In the genomic region with DNA sequence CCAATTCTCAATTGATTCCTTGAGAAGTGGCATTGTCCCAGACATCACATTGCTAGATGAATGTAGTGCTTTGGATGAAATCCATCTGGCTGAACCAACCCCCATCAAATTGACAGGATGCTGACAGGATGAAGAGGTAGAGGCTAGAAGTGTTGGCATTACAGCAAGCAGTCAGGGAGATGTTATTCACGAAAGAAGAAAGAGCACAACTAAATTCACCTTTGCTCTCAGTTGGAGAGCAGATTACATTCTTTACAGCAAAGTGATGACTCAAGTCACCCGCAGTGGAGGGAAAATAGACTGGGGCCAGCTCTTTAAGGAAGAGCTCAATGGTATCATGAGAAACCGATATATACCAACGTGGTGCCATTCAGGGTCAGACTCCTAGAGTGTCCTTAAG, we compare ENCODE assay signal across 21 cellular contexts.
A peak's percentile ranks its signal among the peaks of the same experiment; 100 is the strongest.
DNase-seq lines count a peak whose midpoint lies in the region; ATAC-seq, FAIRE-seq and TF ChIP-seq lines count a peak whose summit lies in the region.
"Had no signal": no experiment of that assay in that cellular context is flagged by ENCODE, and none has a peak within 500 bp of the region (broad histone marks: within the 10 kb centered on the region; RNA-seq: fewer than 3 reads in every experiment).

No MANE protein-coding gene starts in this region.

- DNase-seq in A172 (ENCODE audit: low spot score) (peak; percentile 26), HCT116 (ENCODE audit: low read depth, low spot score) (no peak), bronchial epithelial cell (ENCODE audit: low read depth) (peak; percentile 17), iPS DF 19.7 (ENCODE audit: low read depth, low spot score) (peak; percentile 3), type B pancreatic cell (ENCODE audit: extremely low spot score, unreplicated experiment) (no peak), GM03348 (ENCODE audit: low spot score) (no peak), NCI-H1092 (lab: John Stamatoyannopoulos, UW) (no peak)
- DNase-seq in activated CD4-positive, alpha-beta T cell treated with anti-CD3 and anti-CD28 coated beads for 48 hours = no peak
- DNase-seq: activated CD4-positive, alpha-beta T cell treated with anti-CD3 and anti-CD28 coated beads, Interleukin-2, amount 50 U/mL, for 48 hours; activated naive CD4-positive, alpha-beta T cell treated with anti-CD3 and anti-CD28 coated beads for 36 hours; activated T-cell treated with anti-CD3 and anti-CD28 coated beads, Interleukin-2, amount 50 U/mL, for 1 hour; left lung; MM.1S; NCI-H187 treated with DMSO at 0.1 percent for 48 hours; NCI-H526; posterior cingulate gyrus; stimulated activated CD4-positive, alpha-beta T cell treated with anti-CD3 and anti-CD28 coated beads, Interleukin-4, amount 100 ng/mL, for 4 hours; stimulated activated CD8-positive, alpha-beta memory T cell treated with anti-CD3 and anti-CD28 coated beads, Interleukin-4, amount 100 ng/mL, for 48 hours had no signal

- no peaks in the 10 kb centered on the region for H3K4me1 Mint-ChIP-seq in type B pancreatic cell (ENCODE audit: unreplicated experiment)

- peaks cover 9 to 17% of the 10 kb centered on the region in 2 experiments; a peak in 3 of 4 replicates for H3K4me1 ChIP-seq in HCT116 (ENCODE audit: control insufficient read depth in 1 of 2, insufficient read depth in 2 of 2, low read length in 2 of 2)
- H3K4me1 ChIP-seq: breast epithelium, left lung had no signal

- TF ChIP-seq CTCF in HCT116 (IDR thresholded peaks at IDR 0.05 in 2 of 3, conservative IDR thresholded peaks at IDR 0.05 in 1 of 3; ENCODE audit: borderline replicate concordance in 1 of 3, insufficient read depth in 1 of 3, low read depth in 2 of 3, low read length in 2 of 3) (no peak), bronchial epithelial cell (IDR thresholded peaks at IDR 0.05; ENCODE audit: insufficient read depth, low read length, severe bottlenecking) (no peak), type B pancreatic cell (conservative IDR thresholded peaks at IDR 0.05) (no peak)

- no peaks in the 10 kb centered on the region for H3K27me3 ChIP-seq in HCT116 (ENCODE audit: insufficient read depth, low read length)
- no peaks in the 10 kb centered on the region for H3K27me3 ChIP-seq in bronchial epithelial cell (ENCODE audit: control insufficient read depth, insufficient read depth, low read length)
- H3K27me3 ChIP-seq: breast epithelium had no signal

- no peaks in the 10 kb centered on the region for H3K79me2 ChIP-seq in HCT116 (ENCODE audit: insufficient read depth, low read length)

- no peaks in the 10 kb centered on the region for H3K9me3 ChIP-seq in HCT116 (ENCODE audit: control insufficient read depth in 1 of 2, insufficient read depth in 1 of 2, low read depth in 1 of 2, low read length in 2 of 2)
- H3K9me3 ChIP-seq: breast epithelium, left lung had no signal

- RAD21 ChIA-PET in HCT116 (lab: Charles Lee; ENCODE audit: low non-redundant PET in 1 of 2, low total read pairs in 2 of 2, uncharacterized antibody in 2 of 2, unreplicated experiment in 2 of 2) = no interaction called here

- no peaks in the 10 kb centered on the region for H3K36me3 Mint-ChIP-seq in type B pancreatic cell

- H3K27ac ChIP-seq in HCT116 (ENCODE audit: low read depth, low read length) = no peak overlapping the region
- H3K27ac ChIP-seq: breast epithelium, left lung, skin epidermis had no signal

- H3K27ac Mint-ChIP-seq in type B pancreatic cell = no peak overlapping the region
- H3K27ac Mint-ChIP-seq: activated naive CD4-positive, alpha-beta T cell treated with anti-CD3 and anti-CD28 coated beads for 36 hours had no signal

- no TSS peak for BruUV-seq in HCT116 (replicated peaks; lab: Mats Ljungman, UMichigan)

- POLR2A ChIA-PET in HCT116 (lab: Charles Lee) = no interaction called here

- H3K4me3 ChIP-seq in HCT116 (replicated peaks in 1 of 2; ENCODE audit: low read depth in 1 of 2, low read length in 2 of 2) = no peak overlapping the region
- no peak overlapping the region for H3K4me3 ChIP-seq in bronchial epithelial cell (ENCODE audit: low read depth, low read length)
- H3K4me3 ChIP-seq: breast epithelium, left lung, skin epidermis had no signal

- H3K9me3 Mint-ChIP-seq in type B pancreatic cell = no peaks in the 10 kb centered on the region
- H3K9me3 Mint-ChIP-seq: activated naive CD4-positive, alpha-beta T cell treated with anti-CD3 and anti-CD28 coated beads for 36 hours had no signal

- 0 out of 2 replicates have a peak overlapping the region, but pooled peaks have one; percentile 11 for H3K4me2 ChIP-seq in HCT116 (ENCODE audit: low read length)

- peaks cover 10% of the 10 kb centered on the region for H3K27me3 Mint-ChIP-seq in type B pancreatic cell

- peak overlapping the region; percentile 26 for H2AFZ ChIP-seq in HCT116 (ENCODE audit: low read depth, low read length, poor library complexity, severe bottlenecking)

- peak; percentile 40 for FAIRE-seq in bronchial epithelial cell (lab: Jason Lieb, UNC)

- CTCF ChIA-PET in HCT116 (lab: Charles Lee) = no interaction called here

- no peaks in the 10 kb centered on the region for H3K36me3 ChIP-seq in HCT116 (ENCODE audit: control insufficient read depth in 1 of 2, insufficient read depth in 2 of 2, low read length in 2 of 2)
- H3K36me3 ChIP-seq in bronchial epithelial cell (ENCODE audit: control insufficient read depth, insufficient read depth, low read length) = no peaks in the 10 kb centered on the region
- H3K36me3 ChIP-seq: breast epithelium, left lung had no signal

- intact Hi-C loops in HCT116 (cut with micrococcal nuclease) = loop anchor here (10.0 kb wide), 1 partner anchor 569 kb away; no protein-coding TSS in a partner anchor

- H3K9me2 ChIP-seq in HCT116 (ENCODE audit: insufficient read depth) = no peaks in the 10 kb centered on the region

- no peak overlapping the region for H3K9ac ChIP-seq in HCT116 (ENCODE audit: low read length)

- TF ChIP-seq POLR2A in HCT116 (IDR thresholded peaks at IDR 0.05; ENCODE audit: borderline replicate concordance, extremely low read depth, insufficient read depth, insufficient read length) = no peak

- H3K4me3 Mint-ChIP-seq in type B pancreatic cell = no peak overlapping the region
- H3K4me3 Mint-ChIP-seq: activated naive CD4-positive, alpha-beta T cell treated with anti-CD3 and anti-CD28 coated beads for 36 hours had no signal

- no peak for ATAC-seq in HCT116
- ATAC-seq: left lung, Panc1 had no signal

- no peak for TF ChIP-seq RAD21 in HCT116 (IDR thresholded peaks at IDR 0.05; ENCODE audit: low read depth)

- no peaks in the 10 kb centered on the region for H4K20me1 ChIP-seq in HCT116 (ENCODE audit: insufficient read depth)

TF ChIP-seq in HCT116, 20 proteins besides CTCF, POLR2A, EP300 and RAD21:
- TF ChIP-seq YY1 (IDR thresholded peaks at IDR 0.05; ENCODE audit: extremely low read depth, insufficient replicate concordance, low read depth, low read length) (no peak), FOSL1 (IDR thresholded peaks at IDR 0.05; ENCODE audit: low read depth) (no peak), ZNF274 (IDR thresholded peaks at IDR 0.05; ENCODE audit: low read depth, low read length) (no peak), SRF (IDR thresholded peaks at IDR 0.05; ENCODE audit: low read depth) (no peak), CEBPB (IDR thresholded peaks at IDR 0.05; ENCODE audit: low read depth) (no peak), POLR2AphosphoS5 (IDR thresholded peaks at IDR 0.05; ENCODE audit: low read depth, low read length) (no peak), SIN3A (IDR thresholded peaks at IDR 0.05; ENCODE audit: low read depth) (no peak), EGR1 (IDR thresholded peaks at IDR 0.05; ENCODE audit: low read depth) (no peak), CBX3 (IDR thresholded peaks at IDR 0.05; ENCODE audit: low read depth) (no peak)
- TF ChIP-seq, protein P1, sequence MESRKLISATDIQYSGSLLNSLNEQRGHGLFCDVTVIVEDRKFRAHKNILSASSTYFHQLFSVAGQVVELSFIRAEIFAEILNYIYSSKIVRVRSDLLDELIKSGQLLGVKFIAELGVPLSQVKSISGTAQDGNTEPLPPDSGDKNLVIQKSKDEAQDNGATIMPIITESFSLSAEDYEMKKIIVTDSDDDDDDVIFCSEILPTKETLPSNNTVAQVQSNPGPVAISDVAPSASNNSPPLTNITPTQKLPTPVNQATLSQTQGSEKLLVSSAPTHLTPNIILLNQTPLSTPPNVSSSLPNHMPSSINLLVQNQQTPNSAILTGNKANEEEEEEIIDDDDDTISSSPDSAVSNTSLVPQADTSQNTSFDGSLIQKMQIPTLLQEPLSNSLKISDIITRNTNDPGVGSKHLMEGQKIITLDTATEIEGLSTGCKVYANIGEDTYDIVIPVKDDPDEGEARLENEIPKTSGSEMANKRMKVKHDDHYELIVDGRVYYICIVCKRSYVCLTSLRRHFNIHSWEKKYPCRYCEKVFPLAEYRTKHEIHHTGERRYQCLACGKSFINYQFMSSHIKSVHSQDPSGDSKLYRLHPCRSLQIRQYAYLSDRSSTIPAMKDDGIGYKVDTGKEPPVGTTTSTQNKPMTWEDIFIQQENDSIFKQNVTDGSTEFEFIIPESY (IDR thresholded peaks at IDR 0.05; ENCODE audit: extremely low read depth, insufficient replicate concordance, low read length) = no peak
- TF ChIP-seq, protein P2, sequence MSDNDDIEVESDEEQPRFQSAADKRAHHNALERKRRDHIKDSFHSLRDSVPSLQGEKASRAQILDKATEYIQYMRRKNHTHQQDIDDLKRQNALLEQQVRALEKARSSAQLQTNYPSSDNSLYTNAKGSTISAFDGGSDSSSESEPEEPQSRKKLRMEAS (IDR thresholded peaks at IDR 0.05) = no peak

Comparison
In these comparisons a context has a peak if more than half of its experiments do, and no peak if none do; other contexts are left out.
1. DNase-seq: peak in A172 (single experiment), bronchial epithelial cell (single experiment) and iPS DF 19.7 (single experiment); none in HCT116 (single experiment), type B pancreatic cell (single experiment), GM03348 (single experiment), NCI-H1092 (single experiment) and activated CD4-positive, alpha-beta T cell treated with anti-CD3 and anti-CD28 coated beads for 48 hours (single experiment).